ENCODE assay signal across 8 cellular contexts in the genomic region with DNA sequence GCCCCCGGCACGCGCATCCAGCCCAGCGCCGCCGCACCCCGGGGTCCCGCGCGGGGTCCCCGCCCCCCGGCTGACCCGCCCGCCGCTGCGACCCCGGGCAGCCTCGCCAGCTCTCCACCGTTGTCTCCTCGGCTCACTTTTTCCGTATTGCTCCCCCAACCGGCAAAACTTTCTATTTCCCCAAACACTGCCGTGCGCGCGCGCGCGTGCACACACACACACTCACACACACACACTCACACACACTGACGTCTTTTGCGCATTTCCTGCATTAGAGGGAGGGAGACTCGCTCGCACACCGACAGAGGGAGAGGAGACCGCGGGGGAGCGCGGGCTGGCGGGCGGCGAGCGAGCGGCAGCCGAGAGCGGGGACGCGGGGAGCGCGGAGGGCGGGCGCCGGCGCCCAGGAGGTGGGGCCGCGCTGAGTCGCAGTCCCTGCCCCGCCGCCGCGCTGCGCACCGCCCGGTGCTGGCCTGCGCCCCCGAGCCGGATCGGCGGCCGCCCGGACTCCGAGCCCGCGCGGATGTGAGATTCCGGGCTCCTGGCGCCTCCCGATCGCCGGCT. TPM values are rescaled to one million over a fixed set of nuclear protein-coding genes. Genes with fewer than 3 reads are reported as not detected.
DNase-seq lines count a peak whose midpoint lies in the region; FAIRE-seq and TF ChIP-seq lines count a peak whose summit lies in the region.

No MANE protein-coding gene starts in this region.

- H3K36me3 Mint-ChIP-seq in activated naive CD4-positive, alpha-beta T cell treated with anti-CD3 and anti-CD28 coated beads, Interleukin-2, amount 10 ng/mL, durations not matched to agents 7 days and 5 days = peaks cover 1% of the 10 kb centered on the region

- H3K9me3 Mint-ChIP-seq in activated naive CD4-positive, alpha-beta T cell treated with anti-CD3 and anti-CD28 coated beads, Interleukin-2, amount 10 ng/mL, durations not matched to agents 7 days and 5 days = no peaks in the 10 kb centered on the region

- CTCF ChIA-PET in activated naive CD4-positive, alpha-beta T cell treated with anti-CD3 and anti-CD28 coated beads, Interleukin-2, amount 10 ng/mL, durations not matched to agents 7 days and 5 days (lab: Charles Lee) = interaction anchor here (1.3 to 1.5 kb wide), 2 partner anchors 33 to 128 kb away, joined by 3 to 10 read pairs; no protein-coding TSS in a partner anchor

- in situ Hi-C loops in SK-MEL-5 (cut with HindIII; ENCODE audit: low pct_unique_long_range_greater_than_20kb, low sequenced_read_pairs) = no loop called here

- H3K27ac Mint-ChIP-seq in activated naive CD4-positive, alpha-beta T cell treated with anti-CD3 and anti-CD28 coated beads, Interleukin-2, amount 10 ng/mL, durations not matched to agents 7 days and 5 days = peak overlapping the region; percentile 94

- peak overlapping the region; percentile 93 for H3K4me3 Mint-ChIP-seq in activated naive CD4-positive, alpha-beta T cell treated with anti-CD3 and anti-CD28 coated beads, Interleukin-2, amount 10 ng/mL, durations not matched to agents 7 days and 5 days

- TF ChIP-seq POLR2A in H54 (IDR thresholded peaks at IDR 0.05; ENCODE audit: low read depth, low read length) = peak; percentile 69; the same call in 1 of the 2 replicates

- DNase-seq in GM03348 (ENCODE audit: low spot score) = peak; percentile 95
- DNase-seq in H54 (ENCODE audit: insufficient read length, low spot score) = peak; percentile 92
- peak; percentile 87 for DNase-seq in LoVo (ENCODE audit: low spot score)
- peak; percentile 97 for DNase-seq in SK-MEL-5 (ENCODE audit: low read depth, low spot score)
- peak; percentile 95 for DNase-seq in activated naive CD4-positive, alpha-beta T cell treated with anti-CD3 and anti-CD28 coated beads, Interleukin-2, amount 10 ng/mL, durations not matched to agents 7 days and 5 days
- DNase-seq in germinal center (ENCODE audit: low spot score) = peak; percentile 91
- DNase-seq in nucleus accumbens (lab: John Stamatoyannopoulos, UW) = peak; percentile 55 to 96 (median 89)
- peak; percentile 96 for DNase-seq in superior temporal gyrus (ENCODE audit: extremely low spot score)

- FAIRE-seq in H54 (lab: Jason Lieb, UNC) = no peak

- H3K27me3 Mint-ChIP-seq in activated naive CD4-positive, alpha-beta T cell treated with anti-CD3 and anti-CD28 coated beads, Interleukin-2, amount 10 ng/mL, durations not matched to agents 7 days and 5 days = peaks cover 44% of the 10 kb centered on the region

- peaks cover 26% of the 10 kb centered on the region for H3K4me1 Mint-ChIP-seq in activated naive CD4-positive, alpha-beta T cell treated with anti-CD3 and anti-CD28 coated beads, Interleukin-2, amount 10 ng/mL, durations not matched to agents 7 days and 5 days

RNA-seq across cellular contexts. Expression of a gene that starts 0.5 kb away (rescaled TPM):
- 22.9 and 24.6 TPM in 2 replicates for total RNA-seq in SK-MEL-5 (2014; rRNA removed; shearing (Covaris generic))
- polyA plus RNA-seq in SK-MEL-5 (2015; cell fraction: cytosol; rRNA removed) = 12.8 and 16.7 TPM in 2 replicates
- 26.4 and 34.4 TPM in 2 replicates for polyA plus RNA-seq in SK-MEL-5 (2015; cell fraction: nucleus; rRNA removed)

RNA-seq across cellular contexts. Expression of a gene that starts 39.9 kb away (rescaled TPM):
- 23.2 and 31.2 TPM in 2 replicates for total RNA-seq in SK-MEL-5 (2014; rRNA removed; shearing (Covaris generic))
- polyA plus RNA-seq in SK-MEL-5 (2015; cell fraction: cytosol; rRNA removed) = 10.0 and 12.9 TPM in 2 replicates
- polyA plus RNA-seq in SK-MEL-5 (2015; cell fraction: nucleus; rRNA removed) = 6.8 and 7.4 TPM in 2 replicates

Comparison
In these comparisons a context has a peak if more than half of its experiments do, and no peak if none do; other contexts are left out.
1. Peak in every context shown above with its lines: DNase-seq.